Comparison of ENCODE assay signal across 26 cellular contexts in the genomic region with DNA sequence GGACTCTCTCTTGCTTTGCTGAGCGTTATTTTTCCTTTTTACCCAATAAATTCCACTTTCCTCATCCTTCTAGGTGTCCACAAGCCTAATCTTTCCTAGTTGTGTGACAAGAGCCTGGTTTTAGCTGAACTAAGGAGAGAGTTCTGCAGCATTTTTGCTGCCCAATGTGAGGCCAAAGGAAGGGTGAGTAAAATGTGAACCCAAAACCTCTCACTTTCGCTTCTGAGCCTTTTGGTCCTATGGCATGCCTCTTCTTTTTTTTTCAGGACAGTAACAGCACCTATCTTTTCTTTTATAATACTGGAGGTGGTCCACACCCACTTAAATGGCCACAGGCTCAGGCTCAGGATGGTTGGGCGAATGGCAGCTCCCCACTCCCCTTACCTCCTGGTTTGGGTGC.
"Had no signal": no experiment of that assay in that cellular context is flagged by ENCODE, and none has a peak within 500 bp of the region (broad histone marks: within the 10 kb centered on the region; RNA-seq: fewer than 3 reads in every experiment).

No MANE protein-coding gene starts in this region.

- ATAC-seq: activated CD8-positive, alpha-beta memory T cell treated with anti-CD3 and anti-CD28 coated beads, Interleukin-2, amount 10 ng/mL, durations not matched to agents 7 days and 5 days; activated naive CD4-positive, alpha-beta T cell treated with anti-CD3 and anti-CD28 coated beads, Interleukin-2, amount 50 U/mL, for 72 hours; SK-N-SH treated with all-trans-retinoic acid at 6 μM for 48 hours had no signal

- H3K4me1 Mint-ChIP-seq: activated B cell treated with CpG ODN at 0.5 μM for 24 hours; activated CD4-positive, alpha-beta T cell treated with anti-CD3 and anti-CD28 coated beads, Interleukin-2, amount 10 ng/mL, durations not matched to agents 24 days and 14 days had no signal

- H3K27me3 Mint-ChIP-seq: activated B cell treated with CpG ODN at 0.5 μM for 24 hours; activated CD4-positive, alpha-beta T cell treated with anti-CD3 and anti-CD28 coated beads, Interleukin-2, amount 10 ng/mL, durations not matched to agents 24 days and 14 days; activated CD8-positive, alpha-beta memory T cell treated with anti-CD3 and anti-CD28 coated beads, Interleukin-2, amount 10 ng/mL, durations not matched to agents 7 days and 5 days; activated T-cell treated with anti-CD3 and anti-CD28 coated beads, Interleukin-2, amount 50 U/mL, for 24 hours had no signal

- DNase-seq: activated B cell treated with CpG ODN at 0.5 μM for 24 hours; activated CD4-positive, alpha-beta T cell treated with anti-CD3 and anti-CD28 coated beads for 1 hour; activated CD4-positive, alpha-beta T cell treated with anti-CD3 and anti-CD28 coated beads, Interleukin-2, amount 10 ng/mL, durations not matched to agents 24 days and 14 days; activated CD4-positive, alpha-beta T cell treated with anti-CD3 and anti-CD28 coated beads, Interleukin-2, amount 50 U/mL, for 48 hours; activated CD8-positive, alpha-beta memory T cell treated with anti-CD3 and anti-CD28 coated beads, Interleukin-2, amount 10 ng/mL, durations not matched to agents 7 days and 5 days; activated effector memory CD4-positive, alpha-beta T cell treated with anti-CD3 and anti-CD28 coated beads, Interleukin-2, amount 50 U/mL, for 16 hours; activated naive CD4-positive, alpha-beta T cell treated with Interleukin-2 at 50 U/mL for 16 hours; activated T-cell treated with anti-CD3 and anti-CD28 coated beads, Interleukin-2, amount 50 U/mL, for 24 hours; brain microvascular endothelial cell; cerebellar nuclear complex; MG63; MV-4-11; NCI-H1105; NCI-H1436; NCI-H187; NCI-H2081; NCI-H510A treated with DMSO at 0.1 percent for 48 hours; NCI-H69; Peyer's patch; Right ventricle myocardium superior; SJCRH30; T-helper 9 cell had no signal

- H3K9me3 Mint-ChIP-seq: activated CD4-positive, alpha-beta T cell treated with anti-CD3 and anti-CD28 coated beads, Interleukin-2, amount 10 ng/mL, durations not matched to agents 24 days and 14 days had no signal

- H3K27ac Mint-ChIP-seq: activated B cell treated with CpG ODN at 0.5 μM for 24 hours; activated CD4-positive, alpha-beta T cell treated with anti-CD3 and anti-CD28 coated beads, Interleukin-2, amount 10 ng/mL, durations not matched to agents 24 days and 14 days; activated CD8-positive, alpha-beta memory T cell treated with anti-CD3 and anti-CD28 coated beads, Interleukin-2, amount 10 ng/mL, durations not matched to agents 7 days and 5 days; activated T-cell treated with anti-CD3 and anti-CD28 coated beads, Interleukin-2, amount 50 U/mL, for 24 hours; activated T-helper 1 cell treated with anti-CD3 and anti-CD28 coated beads, Interleukin-12 subunit alpha, Interleukin-12 subunit beta, Interleukin-2, Interleukin-4 antibody, amounts not matched to agents 30 ng/mL and 10 ng/mL and 1 ng/mL, durations not matched to agents 14 hours and 24 hours and 36 hours; T-helper 1 cell treated with Interleukin-12 subunit alpha and Interleukin-12 subunit beta and Interleukin-4 antibody, amounts not matched to agents 30 μg/mL and 1 μg/mL, for 36 hours had no signal

- H3K4me3 Mint-ChIP-seq: activated B cell treated with CpG ODN at 0.5 μM for 24 hours; activated CD4-positive, alpha-beta T cell treated with anti-CD3 and anti-CD28 coated beads, Interleukin-2, amount 10 ng/mL, durations not matched to agents 24 days and 14 days; activated CD8-positive, alpha-beta memory T cell treated with anti-CD3 and anti-CD28 coated beads, Interleukin-2, amount 10 ng/mL, durations not matched to agents 7 days and 5 days; activated T-cell treated with anti-CD3 and anti-CD28 coated beads, Interleukin-2, amount 50 U/mL, for 24 hours; activated T-helper 1 cell treated with anti-CD3 and anti-CD28 coated beads, Interleukin-12 subunit alpha, Interleukin-12 subunit beta, Interleukin-2, Interleukin-4 antibody, amounts not matched to agents 30 ng/mL and 10 ng/mL and 1 ng/mL, durations not matched to agents 14 hours and 24 hours and 36 hours; T-helper 1 cell treated with Interleukin-12 subunit alpha and Interleukin-12 subunit beta and Interleukin-4 antibody, amounts not matched to agents 30 μg/mL and 1 μg/mL, for 36 hours had no signal
